In the genomic region with DNA sequence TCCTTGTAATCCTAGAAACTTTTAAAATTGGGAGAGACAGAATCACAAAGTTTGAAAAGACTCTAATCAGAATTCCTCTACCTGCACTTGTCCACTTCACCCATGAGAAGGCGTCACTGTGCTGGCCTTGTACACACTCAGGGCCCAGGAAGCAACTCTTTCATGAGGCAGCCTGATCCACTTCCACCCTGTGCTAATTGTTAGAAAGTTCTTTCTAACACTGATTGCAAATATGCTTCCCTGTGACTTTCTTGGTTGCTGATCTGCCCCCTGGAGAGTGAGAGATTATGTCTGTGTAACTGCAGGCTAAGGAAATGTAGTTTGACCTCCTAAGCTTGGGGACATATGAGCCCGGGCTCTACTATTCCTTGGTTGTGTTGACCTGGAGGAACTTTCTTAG, we compare ENCODE assay signal across 1 cellular context.
TF ChIP-seq lines count a peak whose summit lies in the region.

No MANE protein-coding gene starts in this region.

TF ChIP-seq in WTC11, 78 proteins besides CTCF, POLR2A, EP300 and RAD21:
- TF ChIP-seq ZBTB21 (CRISPR knock-in tag; IDR thresholded peaks at IDR 0.05; ENCODE audit: borderline replicate concordance) (no peak), CBFB (CRISPR knock-in tag; IDR thresholded peaks at IDR 0.05; ENCODE audit: low read depth) (no peak), AR (CRISPR knock-in tag; IDR thresholded peaks at IDR 0.05) (no peak), ZNF263 (CRISPR knock-in tag; IDR thresholded peaks at IDR 0.05; ENCODE audit: low read depth) (no peak), JAZF1 (CRISPR knock-in tag; IDR thresholded peaks at IDR 0.05) (no peak), E2F1 (CRISPR knock-in tag; IDR thresholded peaks at IDR 0.05) (no peak), GABPB1 (CRISPR knock-in tag; IDR thresholded peaks at IDR 0.05) (no peak), MYBL2 (CRISPR knock-in tag; IDR thresholded peaks at IDR 0.05) (no peak), OVOL2 (CRISPR knock-in tag; IDR thresholded peaks at IDR 0.05; ENCODE audit: borderline replicate concordance) (no peak), ZNF423 (CRISPR knock-in tag; IDR thresholded peaks at IDR 0.05) (no peak), ZNF416 (CRISPR knock-in tag; IDR thresholded peaks at IDR 0.05) (no peak), SMAD4 (CRISPR knock-in tag; IDR thresholded peaks at IDR 0.05) (no peak)
- TF ChIP-seq, protein P1, sequence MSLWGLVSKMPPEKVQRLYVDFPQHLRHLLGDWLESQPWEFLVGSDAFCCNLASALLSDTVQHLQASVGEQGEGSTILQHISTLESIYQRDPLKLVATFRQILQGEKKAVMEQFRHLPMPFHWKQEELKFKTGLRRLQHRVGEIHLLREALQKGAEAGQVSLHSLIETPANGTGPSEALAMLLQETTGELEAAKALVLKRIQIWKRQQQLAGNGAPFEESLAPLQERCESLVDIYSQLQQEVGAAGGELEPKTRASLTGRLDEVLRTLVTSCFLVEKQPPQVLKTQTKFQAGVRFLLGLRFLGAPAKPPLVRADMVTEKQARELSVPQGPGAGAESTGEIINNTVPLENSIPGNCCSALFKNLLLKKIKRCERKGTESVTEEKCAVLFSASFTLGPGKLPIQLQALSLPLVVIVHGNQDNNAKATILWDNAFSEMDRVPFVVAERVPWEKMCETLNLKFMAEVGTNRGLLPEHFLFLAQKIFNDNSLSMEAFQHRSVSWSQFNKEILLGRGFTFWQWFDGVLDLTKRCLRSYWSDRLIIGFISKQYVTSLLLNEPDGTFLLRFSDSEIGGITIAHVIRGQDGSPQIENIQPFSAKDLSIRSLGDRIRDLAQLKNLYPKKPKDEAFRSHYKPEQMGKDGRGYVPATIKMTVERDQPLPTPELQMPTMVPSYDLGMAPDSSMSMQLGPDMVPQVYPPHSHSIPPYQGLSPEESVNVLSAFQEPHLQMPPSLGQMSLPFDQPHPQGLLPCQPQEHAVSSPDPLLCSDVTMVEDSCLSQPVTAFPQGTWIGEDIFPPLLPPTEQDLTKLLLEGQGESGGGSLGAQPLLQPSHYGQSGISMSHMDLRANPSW (CRISPR knock-in tag; conservative IDR thresholded peaks at IDR 0.05; ENCODE audit: low read depth): no peak
- TF ChIP-seq, protein P2, sequence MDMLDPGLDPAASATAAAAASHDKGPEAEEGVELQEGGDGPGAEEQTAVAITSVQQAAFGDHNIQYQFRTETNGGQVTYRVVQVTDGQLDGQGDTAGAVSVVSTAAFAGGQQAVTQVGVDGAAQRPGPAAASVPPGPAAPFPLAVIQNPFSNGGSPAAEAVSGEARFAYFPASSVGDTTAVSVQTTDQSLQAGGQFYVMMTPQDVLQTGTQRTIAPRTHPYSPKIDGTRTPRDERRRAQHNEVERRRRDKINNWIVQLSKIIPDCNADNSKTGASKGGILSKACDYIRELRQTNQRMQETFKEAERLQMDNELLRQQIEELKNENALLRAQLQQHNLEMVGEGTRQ (CRISPR knock-in tag; IDR thresholded peaks at IDR 0.05): no peak
